ENCODE assay signal across 8 cellular contexts in the genomic region with DNA sequence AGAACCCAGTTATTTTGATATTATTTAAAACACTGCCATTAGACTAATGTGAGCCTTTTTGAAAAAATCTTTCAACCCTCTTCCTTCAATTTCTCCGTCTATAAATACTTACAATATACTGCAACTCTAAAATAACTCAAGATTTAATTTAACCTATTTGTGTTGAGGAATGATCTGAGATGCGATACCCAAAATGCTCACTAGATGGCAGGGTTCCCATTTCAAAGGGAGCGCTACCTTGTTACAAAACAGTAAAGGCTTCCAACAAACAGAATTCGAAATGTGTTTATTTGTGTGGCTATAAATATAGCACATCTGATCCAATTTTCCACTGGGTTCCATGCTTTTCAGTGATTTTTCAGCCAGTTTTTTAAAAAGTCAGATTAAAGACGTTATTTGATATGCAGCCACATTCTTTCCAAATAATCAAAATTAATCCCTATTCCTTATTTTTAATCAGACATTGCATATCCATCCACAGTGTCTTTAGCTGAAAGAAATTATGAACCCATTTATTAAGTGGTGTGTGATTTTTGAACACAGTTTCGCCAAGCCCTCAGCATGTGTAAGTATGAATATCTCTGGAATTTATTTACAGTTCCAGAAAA.
A peak's percentile ranks its signal among the peaks of the same experiment; 100 is the strongest.
DNase-seq lines count a peak whose midpoint lies in the region; ATAC-seq, FAIRE-seq and TF ChIP-seq lines count a peak whose summit lies in the region.

No MANE protein-coding gene starts in this region.

- H2AFZ ChIP-seq in GM12878 (ENCODE audit: control insufficient read depth, low read depth, low read length), result no peak overlapping the region

- WGBS in GM12878 (ENCODE audit: insufficient coverage, insufficient replicate concordance, low lambda C conversion rate, missing lambda C conversion rate), result 0% methylated on average over 6 of the region's 6 CpGs

- peak; percentile 92 for FAIRE-seq in GM12878 (lab: Jason Lieb, UNC)

- H3K4me3 Mint-ChIP-seq in CD8-positive, alpha-beta memory T cell, result no peak overlapping the region

- H3K36me3 ChIP-seq in CD8-positive, alpha-beta memory T cell (ENCODE audit: insufficient read depth, low read length), result no peaks in the 10 kb centered on the region
- H3K36me3 ChIP-seq in GM12878 (ENCODE audit: control insufficient read depth in 2 of 2, insufficient read depth in 2 of 2, low read length in 1 of 2) (no peaks in the 10 kb centered on the region), iPS-20b (ENCODE audit: insufficient read depth, low read depth, low read length) (no peaks in the 10 kb centered on the region)

- peak; percentile 92 for TF ChIP-seq RAD21 in GM12878 (IDR thresholded peaks at IDR 0.05; ENCODE audit: insufficient read depth, low read depth, low read length)

- peak; percentile 70 to 76 (median 74) for TF ChIP-seq CTCF in GM12878 (IDR thresholded peaks at IDR 0.05 in 2 of 3, conservative IDR thresholded peaks at IDR 0.05 in 1 of 3; ENCODE audit: control insufficient read depth in 2 of 3, extremely low read depth in 1 of 3, insufficient read depth in 1 of 3, low read depth in 3 of 3, low read length in 3 of 3)

- intact Hi-C loops in GM12878 (cut with micrococcal nuclease; ENCODE audit: unreplicated experiment), result loop anchor here (2.0 to 10.0 kb wide), 4 partner anchors 245 to 1993 kb away; no protein-coding TSS in a partner anchor

- TF ChIP-seq EP300 in GM12878 (IDR thresholded peaks at IDR 0.05; ENCODE audit: borderline replicate concordance in 1 of 2, control insufficient read depth in 1 of 2, low read depth in 2 of 2, low read length in 2 of 2), result no peak

- no peaks in the 10 kb centered on the region for H4K20me1 ChIP-seq in GM12878 (ENCODE audit: control insufficient read depth, insufficient read depth)

- no peak overlapping the region for H3K9ac ChIP-seq in GM12878 (ENCODE audit: control insufficient read depth, insufficient read depth, low read length)
- H3K9ac ChIP-seq in iPS-20b (ENCODE audit: low read depth, low read length), result peak overlapping the region; percentile 71; the same call in 1 of the 2 replicates

- no peaks in the 10 kb centered on the region for H3K4me1 ChIP-seq in CD8-positive, alpha-beta memory T cell (ENCODE audit: insufficient read depth, low read length)
- H3K4me1 ChIP-seq in GM12878 (ENCODE audit: control insufficient read depth, insufficient read depth, low read length) (no peaks in the 10 kb centered on the region), iPS-20b (ENCODE audit: insufficient read depth, low read length) (peaks cover 36% of the 10 kb centered on the region)

- DNase-seq in CD8-positive, alpha-beta memory T cell, result peak in 3 of 5 donors; percentile 4 to 21 (median 4)
- DNase-seq in HK-2 (ENCODE audit: unreplicated experiment) (peak; percentile 36), RPMI7951 (ENCODE audit: low read depth) (peak; percentile 48), GM12878 (ENCODE audit: low read depth, low spot score) (no peak)
- peak; percentile 45 for DNase-seq in stimulated activated CD4-positive, alpha-beta T cell treated with anti-CD3 and anti-CD28 coated beads, Interleukin-15, amount 100 ng/mL, for 24 hours

- POLR2A ChIA-PET in CD8-positive, alpha-beta memory T cell (lab: Charles Lee), result no interaction called here
- POLR2A ChIA-PET in GM12878 (lab: Charles Lee), result no interaction called here

- TF ChIP-seq POLR2A in GM12878 (IDR thresholded peaks at IDR 0.05; ENCODE audit: low read depth, low read length), result no peak

- in situ Hi-C loops in GM12878 (cut with MboI), result loop anchor here (5.0 to 25.0 kb wide), 3 partner anchors 1548 to 1998 kb away; no protein-coding TSS in a partner anchor

- H3K27ac ChIP-seq in CD8-positive, alpha-beta memory T cell (ENCODE audit: low read depth, low read length), result no peak overlapping the region
- no peak overlapping the region for H3K27ac ChIP-seq in GM12878 (ENCODE audit: control insufficient read depth, insufficient read depth)
- peak overlapping the region; percentile 52 for H3K27ac ChIP-seq in iPS-20b (ENCODE audit: low read length)

- no peak overlapping the region for H3K4me2 ChIP-seq in GM12878 (ENCODE audit: control insufficient read depth, insufficient read depth)

- H3K4me3 ChIP-seq in CD8-positive, alpha-beta memory T cell (ENCODE audit: low read length), result no peak overlapping the region
- H3K4me3 ChIP-seq in GM12878 (no peak overlapping the region), iPS-20b (ENCODE audit: low read length) (peak overlapping the region; percentile 38; the same call in 1 of the 2 replicates)

- H3K27ac Mint-ChIP-seq in CD8-positive, alpha-beta memory T cell, result no peak overlapping the region

- RAD21 ChIA-PET in GM12878 (lab: Charles Lee; ENCODE audit: unreplicated experiment), result no interaction called here

- no peaks in the 10 kb centered on the region for H3K36me3 Mint-ChIP-seq in CD8-positive, alpha-beta memory T cell

- ATAC-seq in GM18868 (IDR thresholded peaks at IDR 0.05; ENCODE audit: unreplicated experiment) (peak; percentile 81), GM12878 (peak; percentile 63)
- no peak for ATAC-seq in activated CD4-positive, CD25-positive, alpha-beta regulatory T cell treated with anti-CD3 and anti-CD28 coated beads, Interleukin-2, amount 50 U/mL, for 24 hours

- H3K4me1 Mint-ChIP-seq in CD8-positive, alpha-beta memory T cell, result peaks cover 0 to 4% (median 3%) of the 10 kb centered on the region in 3 donors

- no peaks in the 10 kb centered on the region for H3K27me3 Mint-ChIP-seq in CD8-positive, alpha-beta memory T cell

- no peaks in the 10 kb centered on the region for H3K79me2 ChIP-seq in GM12878 (ENCODE audit: control insufficient read depth, insufficient read depth, low read length)

- CTCF ChIA-PET in CD8-positive, alpha-beta memory T cell (lab: Charles Lee), result interaction anchor here (1.5 kb wide), 1 partner anchor 1996 kb away, joined by 4 read pairs; no protein-coding TSS in a partner anchor
- CTCF ChIA-PET in GM12878 (lab: Yijun Ruan, JAX), result interaction anchor here (0.5 to 0.7 kb wide), 3 partner anchors 279 to 1660 kb away, joined by 3 read pairs; no protein-coding TSS in a partner anchor

- SMC1A ChIA-PET in GM12878 (lab: Charles Lee; ENCODE audit: uncharacterized antibody, unreplicated experiment), result no interaction called here

- no peaks in the 10 kb centered on the region for H3K27me3 ChIP-seq in CD8-positive, alpha-beta memory T cell (ENCODE audit: insufficient read depth, low read length, poor library complexity, severe bottlenecking)
- H3K27me3 ChIP-seq in GM12878 (replicated peaks in 1 of 2; ENCODE audit: control insufficient read depth in 2 of 2, insufficient read depth in 2 of 2, low read length in 1 of 2), result no peaks in the 10 kb centered on the region
- H3K27me3 ChIP-seq in iPS-20b (ENCODE audit: insufficient read depth, low read length), result no peaks in the 10 kb centered on the region

- no TSS peak for BruUV-seq in GM12878 (replicated peaks; lab: Mats Ljungman, UMichigan)

- H3K9me3 Mint-ChIP-seq in CD8-positive, alpha-beta memory T cell, result no peaks in the 10 kb centered on the region

- no peaks in the 10 kb centered on the region for H3K9me3 ChIP-seq in CD8-positive, alpha-beta memory T cell (ENCODE audit: low read length)
- H3K9me3 ChIP-seq in GM12878 (replicated peaks; ENCODE audit: control insufficient read depth, insufficient read depth, low read length) (no peaks in the 10 kb centered on the region), iPS-20b (ENCODE audit: insufficient read depth, low read depth, low read length) (no peaks in the 10 kb centered on the region)

TF ChIP-seq in GM12878, 131 proteins besides CTCF, POLR2A, EP300 and RAD21:
- TF ChIP-seq, protein P1, sequence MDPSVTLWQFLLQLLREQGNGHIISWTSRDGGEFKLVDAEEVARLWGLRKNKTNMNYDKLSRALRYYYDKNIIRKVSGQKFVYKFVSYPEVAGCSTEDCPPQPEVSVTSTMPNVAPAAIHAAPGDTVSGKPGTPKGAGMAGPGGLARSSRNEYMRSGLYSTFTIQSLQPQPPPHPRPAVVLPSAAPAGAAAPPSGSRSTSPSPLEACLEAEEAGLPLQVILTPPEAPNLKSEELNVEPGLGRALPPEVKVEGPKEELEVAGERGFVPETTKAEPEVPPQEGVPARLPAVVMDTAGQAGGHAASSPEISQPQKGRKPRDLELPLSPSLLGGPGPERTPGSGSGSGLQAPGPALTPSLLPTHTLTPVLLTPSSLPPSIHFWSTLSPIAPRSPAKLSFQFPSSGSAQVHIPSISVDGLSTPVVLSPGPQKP (IDR thresholded peaks at IDR 0.05; ENCODE audit: low read depth, low read length), result no peak
- peak; percentile 51; the same call in 1 of the 2 replicates for TF ChIP-seq SMC3 (IDR thresholded peaks at IDR 0.05; ENCODE audit: borderline replicate concordance, low read length)
- no peak for TF ChIP-seq NR2C2 (IDR thresholded peaks at IDR 0.05; ENCODE audit: borderline replicate concordance, control insufficient read depth, insufficient read length, low read depth)
- no peak for TF ChIP-seq MEF2A (IDR thresholded peaks at IDR 0.05; ENCODE audit: insufficient read depth, low read depth, low read length)

Comparison
In these comparisons a context has a peak if more than half of its experiments do, and no peak if none do; other contexts are left out.
1. ATAC-seq: peak in GM18868 (single experiment) and GM12878 (single experiment); none in activated CD4-positive, CD25-positive, alpha-beta regulatory T cell treated with anti-CD3 and anti-CD28 coated beads, Interleukin-2, amount 50 U/mL, for 24 hours (0 of 2).